16 cellular contexts compared by ENCODE assay signal in genomic region chr10:98006266-98006665, GRCh38. TPM values are rescaled to one million over a fixed set of nuclear protein-coding genes. Genes with fewer than 3 reads are reported as not detected.
DNase-seq lines count a peak whose midpoint lies in the region; ATAC-seq and TF ChIP-seq lines count a peak whose summit lies in the region.
"Had no signal": no experiment of that assay in that cellular context is flagged by ENCODE, and none has a peak within 500 bp of the region (broad histone marks: within the 10 kb centered on the region; RNA-seq: fewer than 3 reads in every experiment).

No MANE protein-coding gene starts in this region.

- H3K9me3 ChIP-seq in left lung = no peaks in the 10 kb centered on the region
- no peaks in the 10 kb centered on the region for H3K9me3 ChIP-seq in naive thymus-derived CD4-positive, alpha-beta T cell (ENCODE audit: control insufficient read depth in 2 of 3, low read length in 3 of 3)
- no peaks in the 10 kb centered on the region for H3K9me3 ChIP-seq in ovary

- no peaks in the 10 kb centered on the region for H3K4me1 ChIP-seq in left lung
- H3K4me1 ChIP-seq in naive thymus-derived CD4-positive, alpha-beta T cell (ENCODE audit: control insufficient read depth in 2 of 2, insufficient read depth in 2 of 2, low read length in 2 of 2) = no peaks in the 10 kb centered on the region
- no peaks in the 10 kb centered on the region for H3K4me1 ChIP-seq in ovary (ENCODE audit: insufficient read depth)

- H3K27me3 ChIP-seq in left lung (peaks cover 0 to 41% of the 10 kb centered on the region in 2 donors), ovary (no peaks in the 10 kb centered on the region)
- H3K27me3 ChIP-seq in naive thymus-derived CD4-positive, alpha-beta T cell (ENCODE audit: control insufficient read depth in 2 of 2, insufficient read depth in 2 of 2, low read length in 2 of 2) = no peaks in the 10 kb centered on the region

- no peak for TF ChIP-seq CTCF in WTC11 (IDR thresholded peaks at IDR 0.05)
- no peak for TF ChIP-seq CTCF in left lung (IDR thresholded peaks at IDR 0.05)
- no peak for TF ChIP-seq CTCF in ovary (IDR thresholded peaks at IDR 0.05)

- no peaks in the 10 kb centered on the region for H3K36me3 Mint-ChIP-seq in WTC11
- H3K36me3 Mint-ChIP-seq in naive thymus-derived CD4-positive, alpha-beta T cell = no peaks in the 10 kb centered on the region
- H3K36me3 Mint-ChIP-seq: naive thymus-derived CD8-positive, alpha-beta T cell had no signal

- H3K27ac ChIP-seq in left lung (no peak overlapping the region), ovary (no peak overlapping the region)
- no peak overlapping the region for H3K27ac ChIP-seq in naive thymus-derived CD4-positive, alpha-beta T cell (ENCODE audit: low read depth, low read length)

- 0 out of 2 replicates have a peak overlapping the region, but pooled peaks have one; percentile 3 for H3K27ac Mint-ChIP-seq in WTC11
- no peak overlapping the region for H3K27ac Mint-ChIP-seq in naive thymus-derived CD4-positive, alpha-beta T cell
- H3K27ac Mint-ChIP-seq: naive thymus-derived CD8-positive, alpha-beta T cell had no signal

- H3K9me3 Mint-ChIP-seq in WTC11 = no peaks in the 10 kb centered on the region
- no peaks in the 10 kb centered on the region for H3K9me3 Mint-ChIP-seq in naive thymus-derived CD4-positive, alpha-beta T cell
- H3K9me3 Mint-ChIP-seq: naive thymus-derived CD8-positive, alpha-beta T cell had no signal

- peak overlapping the region; percentile 59 for H3K4me3 Mint-ChIP-seq in WTC11
- peak overlapping the region in 1 of 10 donors; percentile 20 for H3K4me3 Mint-ChIP-seq in naive thymus-derived CD4-positive, alpha-beta T cell

- 6 to 7% (median 7%) methylated on average over 12 of the region's 12 CpGs for WGBS in ovary, 3 donors

- intact Hi-C loops in left lung (cut with DNase I) = no loop called here
- intact Hi-C loops in naive thymus-derived CD4-positive, alpha-beta T cell (cut with micrococcal nuclease) = no loop called here
- intact Hi-C loops in ovary (cut with DNase I) = no loop called here

- H3K36me3 ChIP-seq in left lung = no peaks in the 10 kb centered on the region
- H3K36me3 ChIP-seq in naive thymus-derived CD4-positive, alpha-beta T cell (ENCODE audit: control insufficient read depth in 2 of 3, insufficient read depth in 3 of 3, low read length in 3 of 3) = no peaks in the 10 kb centered on the region
- H3K36me3 ChIP-seq in ovary = no peaks in the 10 kb centered on the region

- H3K4me3 ChIP-seq in Jurkat, Clone E6-1 (ENCODE audit: low read length) = no peak overlapping the region
- no peak overlapping the region for H3K4me3 ChIP-seq in left lung
- H3K4me3 ChIP-seq in naive thymus-derived CD4-positive, alpha-beta T cell (ENCODE audit: low read length) = no peak overlapping the region
- H3K4me3 ChIP-seq in ovary = no peak overlapping the region

- H3K4me1 Mint-ChIP-seq in WTC11 = peaks cover 49% of the 10 kb centered on the region
- H3K4me1 Mint-ChIP-seq in naive thymus-derived CD4-positive, alpha-beta T cell = peaks cover 4 to 7% (median 6%) of the 10 kb centered on the region in 7 donors

- DNase-seq in DMS153 treated with DMSO at 0.1 percent for 48 hours (lab: John Stamatoyannopoulos, UW; ENCODE audit: unreplicated experiment) (peak; percentile 33), WTC11 (ENCODE audit: low spot score) (peak; percentile 62), left lung (no peak), ovary (no peak)
- DNase-seq in Jurkat, Clone E6-1 (ENCODE audit: low read depth, low spot score) = peak; percentile 73
- no peak for DNase-seq in naive thymus-derived CD4-positive, alpha-beta T cell
- DNase-seq: activated naive CD4-positive, alpha-beta T cell; left cardiac atrium; MV-4-11; naive thymus-derived CD8-positive, alpha-beta T cell; NCI-H774; SHP77 treated with DMSO at 0.1 percent for 48 hours had no signal

- CTCF ChIA-PET in WTC11 (lab: Charles Lee) = interaction anchor here (0.8 to 3.0 kb wide), 3 partner anchors 22 to 102 kb away, joined by 3 to 15 read pairs (median 7); no protein-coding TSS in a partner anchor
- CTCF ChIA-PET in naive thymus-derived CD4-positive, alpha-beta T cell (lab: Charles Lee) = no interaction called here

- TF ChIP-seq EP300 in ovary (IDR thresholded peaks at IDR 0.05) = no peak

- ATAC-seq in WTC11 (peak; percentile 96), left lung (peak; percentile 57), HG03469 (IDR thresholded peaks at IDR 0.05; ENCODE audit: unreplicated experiment) (no peak), HG03342 (IDR thresholded peaks at IDR 0.05; ENCODE audit: unreplicated experiment) (no peak)
- ATAC-seq in naive thymus-derived CD4-positive, alpha-beta T cell = no peak
- ATAC-seq: left cardiac atrium; naive thymus-derived CD8-positive, alpha-beta T cell had no signal

- no peak for TF ChIP-seq POLR2A in ovary (IDR thresholded peaks at IDR 0.05)

- POLR2A ChIA-PET in WTC11 (lab: Charles Lee) = no interaction called here
- POLR2A ChIA-PET in naive thymus-derived CD4-positive, alpha-beta T cell (lab: Charles Lee) = no interaction called here

- H3K27me3 Mint-ChIP-seq in WTC11 (ENCODE audit: low read depth) = peaks cover 8% of the 10 kb centered on the region; the same call in 1 of the 2 replicates
- peaks cover 16 to 24% (median 20%) of the 10 kb centered on the region in 5 donors for H3K27me3 Mint-ChIP-seq in naive thymus-derived CD4-positive, alpha-beta T cell

TF ChIP-seq in WTC11, 78 proteins besides CTCF, POLR2A, EP300 and RAD21:
- TF ChIP-seq FOXP1 (CRISPR knock-in tag; IDR thresholded peaks at IDR 0.05; ENCODE audit: borderline replicate concordance) (peak; percentile 36; the same call in 1 of the 2 replicates), FOXP4 (CRISPR knock-in tag; IDR thresholded peaks at IDR 0.05) (peak; percentile 86; the same call in 1 of the 2 replicates), NR2C2 (CRISPR knock-in tag; IDR thresholded peaks at IDR 0.05) (no peak), FOXK1 (CRISPR knock-in tag; IDR thresholded peaks at IDR 0.05) (0 out of 2 replicates have a peak, but pooled peaks have one; percentile 51)

RNA-seq across cellular contexts. Expression of gene CRTAC1, which starts 24.2 kb away (rescaled TPM):
- not detected for polyA plus RNA-seq in Jurkat, Clone E6-1 (2012; ENCODE audit: insufficient read depth, insufficient read length)
- total RNA-seq in WTC11 (2021) (1.1 to 1.7 TPM (median 1.2 TPM) in 3 replicates), left lung (10 to 100 TPM; 12.9 to 44.0 TPM), ovary (10 to 100 TPM in 1 of 7 donors, 1 to 10 TPM in 3, under 1 TPM in 3; 0.33 to 19.5 (median 1.6) TPM)
- not detected for total RNA-seq in naive thymus-derived CD4-positive, alpha-beta T cell
- not detected for polyA plus RNA-seq in naive thymus-derived CD4-positive, alpha-beta T cell
- 1 to 10 TPM in 1 of 2 donors, under 1 TPM in 1; 0.13 to 3.2 TPM for polyA plus RNA-seq in ovary
- total RNA-seq: activated CD8-positive, alpha-beta memory T cell treated with anti-CD3 and anti-CD28 coated beads for 36 hours; naive thymus-derived CD8-positive, alpha-beta T cell had no signal
- polyA plus RNA-seq: BJ; naive thymus-derived CD8-positive, alpha-beta T cell had no signal

Comparison
In these comparisons a context has a peak if more than half of its experiments do, and no peak if none do; other contexts are left out.
1. DNase-seq: peak in DMS153 treated with DMSO at 0.1 percent for 48 hours (single experiment), Jurkat, Clone E6-1 (single experiment) and WTC11 (single experiment); none in left lung (0 of 2), naive thymus-derived CD4-positive, alpha-beta T cell (0 of 9) and ovary (0 of 5).
2. ATAC-seq: peak in WTC11 (single experiment) and left lung (single experiment); none in HG03469 (single experiment), HG03342 (single experiment) and naive thymus-derived CD4-positive, alpha-beta T cell (single experiment).